Comparison of ENCODE assay signal across 17 cellular contexts in genomic region chr2:98478088-98478551, GRCh38. TPM values are rescaled to one million over a fixed set of nuclear protein-coding genes. Genes with fewer than 3 reads are reported as not detected.
DNase-seq lines count a peak whose midpoint lies in the region; ATAC-seq lines count a peak whose summit lies in the region.
"Had no signal": no experiment of that assay in that cellular context is flagged by ENCODE, and none has a peak within 500 bp of the region (broad histone marks: within the 10 kb centered on the region; RNA-seq: fewer than 3 reads in every experiment).

No MANE protein-coding gene starts in this region.

- no peaks in the 10 kb centered on the region for H3K36me3 ChIP-seq in neuronal stem cell (replicated peaks in 1 of 2; ENCODE audit: control insufficient read depth in 2 of 2, insufficient read depth in 2 of 2, low read length in 2 of 2)
- H3K36me3 ChIP-seq: neural progenitor cell, right lobe of liver had no signal

- CTCF ChIA-PET in activated CD4-positive, alpha-beta T cell treated with anti-CD3 and anti-CD28 coated beads, Interleukin-2, amount 10 ng/mL, durations not matched to agents 7 days and 5 days (lab: Charles Lee): interaction anchor here (1.1 to 8.8 kb wide), 3 partner anchors 9 to 15 kb away, joined by 3 to 60 read pairs (median 3); no protein-coding TSS in a partner anchor

- no peaks in the 10 kb centered on the region for H3K9me3 Mint-ChIP-seq in activated CD4-positive, alpha-beta T cell treated with anti-CD3 and anti-CD28 coated beads, Interleukin-2, amount 10 ng/mL, durations not matched to agents 7 days and 5 days
- no peaks in the 10 kb centered on the region for H3K9me3 Mint-ChIP-seq in activated T-helper 17 cell treated with anti-CD3 and anti-CD28 coated beads, Interleukin-2, amount 50 U/mL, for 72 hours
- H3K9me3 Mint-ChIP-seq: neural progenitor cell had no signal

- H3K9ac ChIP-seq in neuronal stem cell (ENCODE audit: low read depth, low read length, poor library complexity): no peak overlapping the region
- H3K9ac ChIP-seq: neural progenitor cell had no signal

- H2AFZ ChIP-seq in neuronal stem cell (ENCODE audit: low read length): no peak overlapping the region
- H2AFZ ChIP-seq: neural progenitor cell had no signal

- peak; percentile 49 for ATAC-seq in activated T-helper 17 cell treated with anti-CD3 and anti-CD28 coated beads, Interleukin-2, amount 50 U/mL, for 72 hours (replicated peaks)
- no peak for ATAC-seq in GM18861 (IDR thresholded peaks at IDR 0.05; ENCODE audit: unreplicated experiment)
- ATAC-seq in HG03108 (IDR thresholded peaks at IDR 0.05; ENCODE audit: unreplicated experiment): no peak
- ATAC-seq: foreskin keratinocyte had no signal

- no peak overlapping the region for H2BK12ac ChIP-seq in neuronal stem cell (ENCODE audit: low read length)

- H2BK120ac ChIP-seq in neuronal stem cell (ENCODE audit: low read depth, low read length): no peak overlapping the region

- H3K18ac ChIP-seq in neuronal stem cell (ENCODE audit: low read length): no peak overlapping the region

- H2BK5ac ChIP-seq in neuronal stem cell (ENCODE audit: low read length): no peak overlapping the region

- H3K27me3 Mint-ChIP-seq in activated CD4-positive, alpha-beta T cell treated with anti-CD3 and anti-CD28 coated beads, Interleukin-2, amount 10 ng/mL, durations not matched to agents 7 days and 5 days: no peaks in the 10 kb centered on the region
- H3K27me3 Mint-ChIP-seq in activated T-helper 17 cell treated with anti-CD3 and anti-CD28 coated beads, Interleukin-2, amount 50 U/mL, for 72 hours: no peaks in the 10 kb centered on the region

- in situ Hi-C loops in KBM-7 (cut with MboI; ENCODE audit: low pct_unique_long_range_greater_than_20kb, low sequenced_read_pairs): no loop called here

- peaks cover 11% of the 10 kb centered on the region for H3K79me1 ChIP-seq in neuronal stem cell (ENCODE audit: low read depth, low read length)

- H4K8ac ChIP-seq in neuronal stem cell (ENCODE audit: low read depth, low read length): no peak overlapping the region

- H3K9me3 ChIP-seq in neuronal stem cell (replicated peaks in 1 of 2; ENCODE audit: control insufficient read depth in 2 of 2, insufficient read depth in 1 of 2, low read depth in 1 of 2, low read length in 2 of 2): no peaks in the 10 kb centered on the region
- H3K9me3 ChIP-seq: right lobe of liver had no signal

- H3K27ac ChIP-seq in neuronal stem cell (replicated peaks; ENCODE audit: low read length): no peak overlapping the region
- H3K27ac ChIP-seq: foreskin keratinocyte, neural progenitor cell, right lobe of liver had no signal

- H3K4ac ChIP-seq in neuronal stem cell (ENCODE audit: low read length): no peak overlapping the region

- POLR2A ChIA-PET in activated CD4-positive, alpha-beta T cell treated with anti-CD3 and anti-CD28 coated beads, Interleukin-2, amount 10 ng/mL, durations not matched to agents 7 days and 5 days (lab: Charles Lee): interaction anchor here (0.9 kb wide), 1 partner anchor 14 kb away, joined by 4 read pairs; no protein-coding TSS in a partner anchor

- H3K4me3 ChIP-seq in neuronal stem cell (ENCODE audit: low read length in 2 of 2): no peak overlapping the region
- H3K4me3 ChIP-seq: lung, neural progenitor cell, right lobe of liver had no signal

- H3K27ac Mint-ChIP-seq in activated CD4-positive, alpha-beta T cell treated with anti-CD3 and anti-CD28 coated beads, Interleukin-2, amount 10 ng/mL, durations not matched to agents 7 days and 5 days: peak overlapping the region; percentile 92
- H3K27ac Mint-ChIP-seq in activated T-helper 17 cell treated with anti-CD3 and anti-CD28 coated beads, Interleukin-2, amount 50 U/mL, for 72 hours: peak overlapping the region; percentile 82

- H3K4me3 Mint-ChIP-seq in activated CD4-positive, alpha-beta T cell treated with anti-CD3 and anti-CD28 coated beads, Interleukin-2, amount 10 ng/mL, durations not matched to agents 7 days and 5 days: no peak overlapping the region
- peak overlapping the region; percentile 67 for H3K4me3 Mint-ChIP-seq in activated T-helper 17 cell treated with anti-CD3 and anti-CD28 coated beads, Interleukin-2, amount 50 U/mL, for 72 hours
- H3K4me3 Mint-ChIP-seq: neural progenitor cell had no signal

- no peak overlapping the region for H2BK15ac ChIP-seq in neuronal stem cell (ENCODE audit: low read length)

- no peak overlapping the region for H3K4me2 ChIP-seq in neuronal stem cell (ENCODE audit: insufficient read depth, low read length, poor library complexity, severe bottlenecking)
- H3K4me2 ChIP-seq: neural progenitor cell had no signal

- H3K14ac ChIP-seq in neuronal stem cell (ENCODE audit: low read length): no peak overlapping the region

- H3K27me3 ChIP-seq in neuronal stem cell (ENCODE audit: control insufficient read depth in 3 of 3, insufficient read depth in 3 of 3, low read depth in 1 of 3, low read length in 3 of 3): no peaks in the 10 kb centered on the region
- H3K27me3 ChIP-seq: foreskin keratinocyte, neural progenitor cell, right lobe of liver had no signal

- no CpG with 5 or more reads among the region's 8 CpGs for WGBS in neuronal stem cell (ENCODE audit: extremely low coverage in 2 of 2, insufficient read length in 2 of 2, insufficient replicate concordance in 1 of 2), 2 donors

- H3K36me3 Mint-ChIP-seq in activated CD4-positive, alpha-beta T cell treated with anti-CD3 and anti-CD28 coated beads, Interleukin-2, amount 10 ng/mL, durations not matched to agents 7 days and 5 days (ENCODE audit: low read depth): peaks cover 48% of the 10 kb centered on the region
- H3K36me3 Mint-ChIP-seq in activated T-helper 17 cell treated with anti-CD3 and anti-CD28 coated beads, Interleukin-2, amount 50 U/mL, for 72 hours (ENCODE audit: low read depth): no peaks in the 10 kb centered on the region
- H3K36me3 Mint-ChIP-seq: neural progenitor cell had no signal

- H4K91ac ChIP-seq in neuronal stem cell (ENCODE audit: low read depth, low read length, poor library complexity): no peak overlapping the region

- DNase-seq in activated CD4-positive, alpha-beta T cell treated with anti-CD3 and anti-CD28 coated beads, Interleukin-2, amount 10 ng/mL, durations not matched to agents 7 days and 5 days: no peak
- no peak for DNase-seq in activated CD4-positive, alpha-beta T cell treated with anti-CD3 and anti-CD28 coated beads, Interleukin-2, amount 50 U/mL, for 4 hours
- DNase-seq in KBM-7 (peak; percentile 79), neuronal stem cell (ENCODE audit: low spot score) (no peak), SKM-1 (lab: John Stamatoyannopoulos, UW; ENCODE audit: unreplicated experiment) (no peak)
- DNase-seq: activated CD4-positive, alpha-beta T cell treated with anti-CD3 and anti-CD28 coated beads for 1 hour; foreskin keratinocyte; NCI-H1105 treated with DMSO at 0.1 percent for 48 hours; NCI-H226; OCI-M1; right lobe of liver; stimulated activated CD4-positive, alpha-beta T cell treated with anti-CD3 and anti-CD28 coated beads, Interleukin-2, amount 100 ng/mL, for 48 hours had no signal

- peak overlapping the region; percentile 63 for H3K23ac ChIP-seq in neuronal stem cell (ENCODE audit: low read depth, low read length, poor library complexity)

- H2AK5ac ChIP-seq in neuronal stem cell (ENCODE audit: low read depth, low read length): no peak overlapping the region

- peaks cover 4 to 9% of the 10 kb centered on the region in 2 donors for H3K4me1 ChIP-seq in neuronal stem cell (ENCODE audit: control insufficient read depth in 2 of 2, insufficient read depth in 1 of 2, low read depth in 1 of 2, low read length in 2 of 2)

- H3K4me1 Mint-ChIP-seq in activated CD4-positive, alpha-beta T cell treated with anti-CD3 and anti-CD28 coated beads, Interleukin-2, amount 10 ng/mL, durations not matched to agents 7 days and 5 days: peaks cover 99% of the 10 kb centered on the region
- H3K4me1 Mint-ChIP-seq in activated T-helper 17 cell treated with anti-CD3 and anti-CD28 coated beads, Interleukin-2, amount 50 U/mL, for 72 hours: peaks cover 76% of the 10 kb centered on the region

RNA-seq across cellular contexts. Expression of gene INPP4A, which starts 33.5 kb away (rescaled TPM):
- 100 to 1,000 TPM; 140 to 165 TPM for total RNA-seq in activated CD4-positive, alpha-beta T cell treated with anti-CD3 and anti-CD28 coated beads, Interleukin-2, amount 10 ng/mL, durations not matched to agents 7 days and 5 days
- 10 to 100 TPM; 66.4 to 74.8 TPM for total RNA-seq in activated T-helper 17 cell treated with anti-CD3 and anti-CD28 coated beads, Interleukin-2, amount 50 U/mL, for 72 hours
- 13.5 TPM for polyA plus RNA-seq in neuronal stem cell (2013, experiment 1 of 2)
- polyA plus RNA-seq in neuronal stem cell (2013, experiment 2 of 2): 14.5 TPM
